Comparison of ENCODE assay signal across 19 cellular contexts in genomic region chr2:3170792-3171455, GRCh38.
"Had no signal": no experiment of that assay in that cellular context is flagged by ENCODE, and none has a peak within 500 bp of the region (broad histone marks: within the 10 kb centered on the region; RNA-seq: fewer than 3 reads in every experiment).

No MANE protein-coding gene starts in this region.

- DNase-seq: activated B cell treated with CpG ODN at 0.5 μM for 24 hours; activated CD4-positive, alpha-beta T cell treated with anti-CD3 and anti-CD28 coated beads, Interleukin-2, amount 10 ng/mL, durations not matched to agents 7 days and 5 days; activated CD8-positive, alpha-beta memory T cell treated with anti-CD3 and anti-CD28 coated beads, Interleukin-2, amount 50 U/mL, for 48 hours; activated T-cell treated with anti-CD3 and anti-CD28 coated beads, Interleukin-2, amount 50 U/mL, for 72 hours; anterior cingulate cortex; brain microvascular endothelial cell; effector CD8-positive, alpha-beta T cell; glutamatergic neuron; hypothalamus; kidney glomerular epithelial cell; naive thymus-derived CD4-positive, alpha-beta T cell; stimulated activated CD4-positive, alpha-beta T cell treated with anti-CD3 and anti-CD28 coated beads, Interleukin-4, amount 100 ng/mL, for 4 hours; stimulated activated CD8-positive, alpha-beta memory T cell treated with anti-CD3 and anti-CD28 coated beads, Interleukin-4, amount 100 ng/mL, for 48 hours; stomach had no signal

- H3K27ac ChIP-seq: brain microvascular endothelial cell, foreskin keratinocyte, neutrophil, stomach, thoracic aorta had no signal

- H3K4me1 Mint-ChIP-seq: activated B cell treated with CpG ODN at 0.5 μM for 24 hours; activated CD4-positive, alpha-beta T cell treated with anti-CD3 and anti-CD28 coated beads, Interleukin-2, amount 10 ng/mL, durations not matched to agents 7 days and 5 days; naive thymus-derived CD4-positive, alpha-beta T cell had no signal

- H3K4me3 Mint-ChIP-seq: activated B cell treated with CpG ODN at 0.5 μM for 24 hours; activated CD4-positive, alpha-beta T cell treated with anti-CD3 and anti-CD28 coated beads, Interleukin-2, amount 10 ng/mL, durations not matched to agents 7 days and 5 days; activated T-cell treated with anti-CD3 and anti-CD28 coated beads, Interleukin-2, amount 50 U/mL, for 72 hours; naive thymus-derived CD4-positive, alpha-beta T cell had no signal

- H3K27me3 ChIP-seq: brain microvascular endothelial cell, foreskin keratinocyte, neutrophil, stomach had no signal

- ATAC-seq: activated T-cell treated with anti-CD3 and anti-CD28 coated beads, Interleukin-2, amount 50 U/mL, for 72 hours; naive thymus-derived CD4-positive, alpha-beta T cell had no signal

- H3K4me3 ChIP-seq: lung, skin epidermis, stomach, thoracic aorta had no signal

- H3K36me3 ChIP-seq: brain microvascular endothelial cell, neutrophil had no signal

- H3K27me3 Mint-ChIP-seq: activated B cell treated with CpG ODN at 0.5 μM for 24 hours; activated CD4-positive, alpha-beta T cell treated with anti-CD3 and anti-CD28 coated beads, Interleukin-2, amount 10 ng/mL, durations not matched to agents 7 days and 5 days; naive thymus-derived CD4-positive, alpha-beta T cell had no signal

- H3K9me3 Mint-ChIP-seq: activated B cell treated with CpG ODN at 0.5 μM for 24 hours; activated CD4-positive, alpha-beta T cell treated with anti-CD3 and anti-CD28 coated beads, Interleukin-2, amount 10 ng/mL, durations not matched to agents 7 days and 5 days; activated T-cell treated with anti-CD3 and anti-CD28 coated beads, Interleukin-2, amount 50 U/mL, for 72 hours had no signal

- H3K27ac Mint-ChIP-seq: activated B cell treated with CpG ODN at 0.5 μM for 24 hours; activated CD4-positive, alpha-beta T cell treated with anti-CD3 and anti-CD28 coated beads, Interleukin-2, amount 10 ng/mL, durations not matched to agents 7 days and 5 days; activated T-cell treated with anti-CD3 and anti-CD28 coated beads, Interleukin-2, amount 50 U/mL, for 72 hours had no signal

- H3K9me3 ChIP-seq: neutrophil, stomach, thoracic aorta had no signal
